ENCODE assay signal across 32 cellular contexts in genomic region chr13:106911020-106911419, GRCh38.
"Had no signal": no experiment of that assay in that cellular context is flagged by ENCODE, and none has a peak within 500 bp of the region (broad histone marks: within the 10 kb centered on the region; RNA-seq: fewer than 3 reads in every experiment).

No MANE protein-coding gene starts in this region.

- H3K4me3 Mint-ChIP-seq: activated B cell treated with CpG ODN at 0.5 μM for 24 hours; activated CD8-positive, alpha-beta T cell treated with anti-CD3 and anti-CD28 coated beads for 36 hours; activated naive CD4-positive, alpha-beta T cell treated with anti-CD3 and anti-CD28 coated beads, Interleukin-2, amount 50 U/mL, for 24 hours; activated naive CD8-positive, alpha-beta T cell treated with anti-CD3 and anti-CD28 coated beads, Interleukin-2, amount 10 ng/mL, durations not matched to agents 7 days and 5 days; activated T-cell treated with anti-CD3 and anti-CD28 coated beads, Interleukin-2, amount 50 U/mL, for 72 hours had no signal

- H3K4me2 ChIP-seq: PC-9 had no signal

- H3K27me3 ChIP-seq: ascending aorta, cardiac muscle cell, MG63 had no signal

- H3K4me3 ChIP-seq: ascending aorta, cardiac muscle cell, MG63, PC-9 had no signal

- H3K27ac ChIP-seq: ascending aorta, cardiac muscle cell, PC-9, RWPE1, VCaP had no signal

- H3K9me3 Mint-ChIP-seq: activated B cell treated with CpG ODN at 0.5 μM for 24 hours; activated CD8-positive, alpha-beta T cell treated with anti-CD3 and anti-CD28 coated beads for 36 hours; activated naive CD4-positive, alpha-beta T cell treated with anti-CD3 and anti-CD28 coated beads, Interleukin-2, amount 50 U/mL, for 24 hours; activated T-helper 2 cell treated with anti-CD3 and anti-CD28 coated beads, Interferon-gamma antibody, Interleukin-2, Interleukin-4, amounts not matched to agents 10 μg/mL and 5 μg/mL and 100 μg/mL, durations not matched to agents 14 hours and 24 hours and 36 hours had no signal

- H2AFZ ChIP-seq: PC-9 had no signal

- ATAC-seq: activated CD8-positive, alpha-beta T cell treated with anti-CD3 and anti-CD28 coated beads for 36 hours; Right ventricle myocardium inferior had no signal

- H3K4me1 Mint-ChIP-seq: activated B cell treated with CpG ODN at 0.5 μM for 24 hours; activated naive CD4-positive, alpha-beta T cell treated with anti-CD3 and anti-CD28 coated beads, Interleukin-2, amount 50 U/mL, for 24 hours; activated naive CD8-positive, alpha-beta T cell treated with anti-CD3 and anti-CD28 coated beads, Interleukin-2, amount 10 ng/mL, durations not matched to agents 7 days and 5 days had no signal

- H3K36me3 Mint-ChIP-seq: activated naive CD4-positive, alpha-beta T cell treated with anti-CD3 and anti-CD28 coated beads, Interleukin-2, amount 50 U/mL, for 24 hours; activated naive CD8-positive, alpha-beta T cell treated with anti-CD3 and anti-CD28 coated beads, Interleukin-2, amount 10 ng/mL, durations not matched to agents 7 days and 5 days had no signal

- H3K27ac Mint-ChIP-seq: activated B cell treated with CpG ODN at 0.5 μM for 24 hours; activated CD8-positive, alpha-beta T cell treated with anti-CD3 and anti-CD28 coated beads for 36 hours; activated naive CD4-positive, alpha-beta T cell treated with anti-CD3 and anti-CD28 coated beads, Interleukin-2, amount 50 U/mL, for 24 hours; activated naive CD8-positive, alpha-beta T cell treated with anti-CD3 and anti-CD28 coated beads, Interleukin-2, amount 10 ng/mL, durations not matched to agents 7 days and 5 days; activated T-cell treated with anti-CD3 and anti-CD28 coated beads, Interleukin-2, amount 50 U/mL, for 72 hours; activated T-helper 2 cell treated with anti-CD3 and anti-CD28 coated beads, Interferon-gamma antibody, Interleukin-2, Interleukin-4, amounts not matched to agents 10 μg/mL and 5 μg/mL and 100 μg/mL, durations not matched to agents 14 hours and 24 hours and 36 hours had no signal

- H3K4me1 ChIP-seq: ascending aorta had no signal

- DNase-seq: activated B cell treated with CpG ODN at 0.5 μM for 24 hours; activated CD4-positive, alpha-beta T cell treated with anti-CD3 and anti-CD28 coated beads for 48 hours; activated CD4-positive, alpha-beta T cell treated with anti-CD3 and anti-CD28 coated beads, Interleukin-2, amount 50 U/mL, for 4 hours; activated CD4-positive, CD25-positive, alpha-beta regulatory T cell treated with anti-CD3 and anti-CD28 coated beads, Interleukin-2, amount 50 U/mL, for 72 hours; activated CD8-positive, alpha-beta T cell treated with anti-CD3 and anti-CD28 coated beads for 36 hours; activated gamma-delta T cell; activated naive CD4-positive, alpha-beta T cell treated with Interleukin-2 at 50 U/mL for 16 hours; activated naive CD8-positive, alpha-beta T cell treated with anti-CD3 and anti-CD28 coated beads, Interleukin-2, amount 10 ng/mL, durations not matched to agents 7 days and 5 days; activated T-cell treated with anti-CD3 and anti-CD28 coated beads, Interleukin-2, amount 50 U/mL, for 1 hour; activated T-cell treated with anti-CD3 and anti-CD28 coated beads, Interleukin-2, amount 50 U/mL, for 72 hours; amygdala; MG63; NCI-H1092; NCI-H1436 treated with DMSO at 0.1 percent for 48 hours; NCI-H1694 treated with DMSO at 0.1 percent for 48 hours; NCI-H2029; NCI-H345; NCI-H510A; NCI-H526; NCI-H748 treated with DMSO at 0.1 percent for 48 hours; SW 1271; T-helper 1 cell; T-helper 2 cell; T-helper 9 cell had no signal

- H3K36me3 ChIP-seq: ascending aorta, cardiac muscle cell, MG63 had no signal

- H3K9me3 ChIP-seq: ascending aorta, MG63 had no signal
